Comparison of ENCODE assay signal across 12 cellular contexts in genomic region chr14:33979613-33980276, GRCh38. TPM values are rescaled to one million over a fixed set of nuclear protein-coding genes. Genes with fewer than 3 reads are reported as not detected.
DNase-seq lines count a peak whose midpoint lies in the region; ATAC-seq, FAIRE-seq and TF ChIP-seq lines count a peak whose summit lies in the region.
"Had no signal": no experiment of that assay in that cellular context is flagged by ENCODE, and none has a peak within 500 bp of the region (broad histone marks: within the 10 kb centered on the region; RNA-seq: fewer than 3 reads in every experiment).

No MANE protein-coding gene starts in this region.

- TF ChIP-seq EP300 in GM12878 (IDR thresholded peaks at IDR 0.05; ENCODE audit: borderline replicate concordance in 1 of 2, control insufficient read depth in 1 of 2, low read depth in 2 of 2, low read length in 2 of 2): peak; percentile 39 to 68; a peak in 2 of 4 replicates

- CTCF ChIA-PET in GM12878 (lab: Yijun Ruan, JAX): interaction anchor here (0.7 to 3.0 kb wide), 8 partner anchors 12 to 203 kb away, joined by 3 to 9 read pairs (median 4); no protein-coding TSS in a partner anchor

- SMC1A ChIA-PET in GM12878 (lab: Charles Lee; ENCODE audit: uncharacterized antibody, unreplicated experiment): interaction anchor here (0.7 to 7.1 kb wide), 12 partner anchors 10 to 137 kb away, joined by 3 to 47 read pairs (median 8); no protein-coding TSS in a partner anchor

- no peaks in the 10 kb centered on the region for H4K20me1 ChIP-seq in GM12878 (ENCODE audit: control insufficient read depth, insufficient read depth)

- no peak overlapping the region for H3K4me3 ChIP-seq in GM12878

- H3K27ac ChIP-seq in GM12878 (ENCODE audit: control insufficient read depth, insufficient read depth): no peak overlapping the region

- RAD21 ChIA-PET in GM12878 (lab: Charles Lee; ENCODE audit: unreplicated experiment): interaction anchor here (0.6 to 2.6 kb wide), 8 partner anchors 13 to 119 kb away, joined by 3 to 9 read pairs (median 5); no protein-coding TSS in a partner anchor

- no peaks in the 10 kb centered on the region for H3K4me1 ChIP-seq in GM12878 (ENCODE audit: control insufficient read depth, insufficient read depth, low read length)

- peak; percentile 43 for DNase-seq in GM12878 (ENCODE audit: low read depth, low spot score)
- no peak for DNase-seq in globus pallidus (ENCODE audit: low spot score)
- DNase-seq in NCI-H1436 treated with DMSO at 0.1 percent for 48 hours (lab: John Stamatoyannopoulos, UW): no peak
- DNase-seq: activated naive CD4-positive, alpha-beta T cell treated with anti-CD3 and anti-CD28 coated beads, Interleukin-2, amount 10 ng/mL, durations not matched to agents 7 days and 5 days; GDM1; NCI-H1092; NCI-H524 treated with DMSO at 0.1 percent for 48 hours; stimulated activated CD4-positive, alpha-beta T cell treated with anti-CD3 and anti-CD28 coated beads, Interleukin-4, amount 100 ng/mL, for 1 hour had no signal

- no peaks in the 10 kb centered on the region for H3K27me3 ChIP-seq in GM12878 (replicated peaks in 1 of 2; ENCODE audit: control insufficient read depth in 2 of 2, insufficient read depth in 2 of 2, low read length in 1 of 2)

- no peaks in the 10 kb centered on the region for H3K36me3 ChIP-seq in GM12878 (ENCODE audit: control insufficient read depth in 2 of 2, insufficient read depth in 2 of 2, low read length in 1 of 2)

- no peak for FAIRE-seq in GM12878 (lab: Jason Lieb, UNC)

- no peak overlapping the region for H3K9ac ChIP-seq in GM12878 (ENCODE audit: control insufficient read depth, insufficient read depth, low read length)

- no peak for TF ChIP-seq RAD21 in GM12878 (IDR thresholded peaks at IDR 0.05; ENCODE audit: insufficient read depth, low read depth, low read length)

- intact Hi-C loops in GM12878 (cut with micrococcal nuclease; ENCODE audit: unreplicated experiment): loop anchor here (5.0 kb wide), 1 partner anchor 33 kb away; no protein-coding TSS in a partner anchor

- no peaks in the 10 kb centered on the region for H3K79me2 ChIP-seq in GM12878 (ENCODE audit: control insufficient read depth, insufficient read depth, low read length)

- no peak for TF ChIP-seq POLR2A in GM12878 (IDR thresholded peaks at IDR 0.05; ENCODE audit: low read depth, low read length)

- H2AFZ ChIP-seq in GM12878 (ENCODE audit: control insufficient read depth, low read depth, low read length): no peak overlapping the region

- in situ Hi-C loops in GM12878 (cut with MboI): no loop called here

- no peak for TF ChIP-seq CTCF in GM12878 (IDR thresholded peaks at IDR 0.05 in 2 of 3, conservative IDR thresholded peaks at IDR 0.05 in 1 of 3; ENCODE audit: control insufficient read depth in 2 of 3, extremely low read depth in 1 of 3, insufficient read depth in 1 of 3, low read depth in 3 of 3, low read length in 3 of 3)

- no TSS peak for BruUV-seq in GM12878 (replicated peaks; lab: Mats Ljungman, UMichigan)

- no peaks in the 10 kb centered on the region; the same call in 2 of the 3 replicates for H3K9me3 ChIP-seq in GM12878 (replicated peaks; ENCODE audit: control insufficient read depth, insufficient read depth, low read length)

- 46% methylated on average over 7 of the region's 7 CpGs for WGBS in GM12878 (ENCODE audit: insufficient coverage, insufficient replicate concordance, low lambda C conversion rate, missing lambda C conversion rate)

- POLR2A ChIA-PET in GM12878 (lab: Charles Lee): interaction anchor here (0.7 to 1.3 kb wide), 6 partner anchors 9 to 25 kb away, joined by 3 to 8 read pairs (median 4); no protein-coding TSS in a partner anchor

- H3K4me2 ChIP-seq in GM12878 (ENCODE audit: control insufficient read depth, insufficient read depth): no peak overlapping the region

- ATAC-seq in GM18508 (IDR thresholded peaks at IDR 0.05; ENCODE audit: insufficient read depth, unreplicated experiment): peak; percentile 87
- peak; percentile 79 for ATAC-seq in GM19452 (IDR thresholded peaks at IDR 0.05; ENCODE audit: unreplicated experiment)
- peak; percentile 55 for ATAC-seq in HG03095 (IDR thresholded peaks at IDR 0.05; ENCODE audit: unreplicated experiment)
- peak; percentile 78 for ATAC-seq in GM12878
- ATAC-seq in HG03565 (IDR thresholded peaks at IDR 0.05; ENCODE audit: unreplicated experiment): no peak

TF ChIP-seq in GM12878, 131 proteins besides CTCF, POLR2A, EP300 and RAD21:
- TF ChIP-seq IKZF1 (conservative IDR thresholded peaks at IDR 0.05) (peak; percentile 64; the same call in 1 of the 2 replicates), MEF2B (IDR thresholded peaks at IDR 0.05; ENCODE audit: partially characterized antibody, poor library complexity, severe bottlenecking) (peak; percentile 94), SMARCA5 (IDR thresholded peaks at IDR 0.05) (peak; percentile 72), NR2F1 (conservative IDR thresholded peaks at IDR 0.05) (0 out of 2 replicates have a peak, but pooled peaks have one; percentile 21), ATF7 (IDR thresholded peaks at IDR 0.05; ENCODE audit: low read depth) (peak; percentile 56), IKZF2 (IDR thresholded peaks at IDR 0.05) (peak; percentile 43 to 67; a peak in 3 of 4 replicates), ZNF217 (IDR thresholded peaks at IDR 0.05) (peak; percentile 72), SPI1 (IDR thresholded peaks at IDR 0.05; ENCODE audit: borderline replicate concordance, insufficient read depth, low read depth, low read length) (peak; percentile 80; the same call in 1 of the 2 replicates), RELB (IDR thresholded peaks at IDR 0.05; ENCODE audit: low read depth) (peak; percentile 40; the same call in 1 of the 2 replicates), MTA2 (IDR thresholded peaks at IDR 0.05; ENCODE audit: low read depth) (peak; percentile 64; the same call in 1 of the 2 replicates), BHLHE40 (IDR thresholded peaks at IDR 0.05; ENCODE audit: borderline replicate concordance in 1 of 2, low read depth in 2 of 2, low read length in 1 of 2) (peak in 1 of 2 experiments; percentile 7; a peak in 1 of 4 replicates), DPF2 (IDR thresholded peaks at IDR 0.05) (peak; percentile 61; the same call in 1 of the 2 replicates), KLF5 (IDR thresholded peaks at IDR 0.05; ENCODE audit: partially characterized antibody) (no peak), RUNX3 (IDR thresholded peaks at IDR 0.05; ENCODE audit: low read length) (peak; percentile 63), NKRF (conservative IDR thresholded peaks at IDR 0.05) (no peak; the same call in 1 of the 2 replicates), HDAC2 (IDR thresholded peaks at IDR 0.05) (no peak), GATAD2B (conservative IDR thresholded peaks at IDR 0.05; ENCODE audit: low read depth) (no peak)

RNA-seq across cellular contexts. Expression of gene EGLN3, which starts 28.9 kb away (rescaled TPM):
- total RNA-seq in GM12878 (2013; cell fraction: nucleolus; rRNA removed): 20.3 and 22.4 TPM in 2 replicates
- total RNA-seq in GM12878 (2014; rRNA removed) (2.1 and 2.7 TPM in 2 replicates), GM12878 (2014; rRNA removed; fragmentation: Illumina TruSeq; extraction: Trizol) (1.6 and 2.4 TPM in 2 replicates), GM12878 (2021) (1.7 and 3.0 TPM in 2 replicates)
- polyA plus RNA-seq in GM12878 (2011; ENCODE audit: low read depth): 28.3 TPM
- polyA plus RNA-seq in GM12878 (2011; rRNA removed) (8.1 and 10.7 TPM in 2 replicates), GM12878 (2014; fragmentation: Illumina TruSeq; extraction: Trizol) (1.8 and 2.5 TPM in 2 replicates), GM12878 (2014; fragmentation: Nextera tagmentation; extraction: Ambion mirVana) (1 to 10 TPM; 1.4 to 2.1 TPM), GM12878 (2014; rRNA removed) (0.71 and 2.0 TPM in 2 replicates), GM12878 (2016; fragmentation: Nextera tagmentation; extraction: Ambion mirVana) (under 1 TPM; 0.42 to 0.84 TPM)
- polyA plus RNA-seq in GM12878 (2011; cell fraction: cytosol; rRNA removed): 3.8 and 5.6 TPM in 2 replicates
- polyA plus RNA-seq in GM12878 (2011; cell fraction: nucleus; rRNA removed): 5.5 and 9.4 TPM in 2 replicates
- polyA plus RNA-seq in GM12878 (2012): 9.3 and 15.9 TPM in 2 replicates
- polyA minus RNA-seq in GM12878 (2011; rRNA and poly(A)+ RNA removed): 6.3 and 8.6 TPM in 2 replicates
- 2.7 and 3.3 TPM in 2 replicates for polyA minus RNA-seq in GM12878 (2011; cell fraction: cytosol; rRNA and poly(A)+ RNA removed)
- polyA minus RNA-seq in GM12878 (2011; cell fraction: nucleus; rRNA and poly(A)+ RNA removed): 4.4 and 7.5 TPM in 2 replicates
